Comparison of ENCODE assay signal across 1 cellular context in genomic region chr16:85303354-85303883, GRCh38.
TF ChIP-seq lines count a peak whose summit lies in the region.

No MANE protein-coding gene starts in this region.

TF ChIP-seq in HepG2, 621 proteins besides CTCF, POLR2A, EP300 and RAD21 (continued from another document and continues in another):
- TF ChIP-seq ZNF263 (CRISPR knock-in tag; IDR thresholded peaks at IDR 0.05) (peak; percentile 62; the same call in 1 of the 2 replicates), DR1 (CRISPR knock-in tag; IDR thresholded peaks at IDR 0.05) (peak; percentile 37; the same call in 1 of the 2 replicates), MED8 (CRISPR knock-in tag; IDR thresholded peaks at IDR 0.05; ENCODE audit: insufficient replicate concordance) (no peak), ERF (CRISPR knock-in tag; IDR thresholded peaks at IDR 0.05) (0 out of 2 replicates have a peak, but pooled peaks have one; percentile 20), ZNF768 (CRISPR knock-in tag; IDR thresholded peaks at IDR 0.05) (peak; percentile 92), ZNF776 (CRISPR knock-in tag; IDR thresholded peaks at IDR 0.05) (peak; percentile 66; the same call in 1 of the 2 replicates), ZNF143 (CRISPR knock-in tag; IDR thresholded peaks at IDR 0.05) (no peak), E2F5 (CRISPR knock-in tag; conservative IDR thresholded peaks at IDR 0.05) (no peak), FOXA1 (IDR thresholded peaks at IDR 0.05) (no peak), FOXA1 (CRISPR knock-in tag; IDR thresholded peaks at IDR 0.05) (peak; percentile 14; the same call in 1 of the 2 replicates), ZNF414 (CRISPR knock-in tag; IDR thresholded peaks at IDR 0.05) (no peak), KMT2A (CRISPR knock-in tag; IDR thresholded peaks at IDR 0.05) (no peak), PPARG (CRISPR knock-in tag; conservative IDR thresholded peaks at IDR 0.05) (peak; percentile 37; the same call in 1 of the 2 replicates), ZNF746 (CRISPR knock-in tag; IDR thresholded peaks at IDR 0.05) (no peak), ZNF850 (CRISPR knock-in tag; conservative IDR thresholded peaks at IDR 0.05) (no peak), RCOR2 (CRISPR knock-in tag; IDR thresholded peaks at IDR 0.05) (peak; percentile 68; the same call in 1 of the 2 replicates), NFE2L1 (CRISPR knock-in tag; IDR thresholded peaks at IDR 0.05; ENCODE audit: borderline replicate concordance) (no peak), ZBTB1 (CRISPR knock-in tag; IDR thresholded peaks at IDR 0.05; ENCODE audit: borderline replicate concordance) (no peak), ARNT2 (CRISPR knock-in tag; IDR thresholded peaks at IDR 0.05; ENCODE audit: low read depth) (no peak), CENPT (CRISPR knock-in tag; IDR thresholded peaks at IDR 0.05; ENCODE audit: low read depth) (no peak), AGO2 (optimal IDR thresholded peaks at IDR 0.05; ENCODE audit: low read depth, low read length) (peak; percentile 24), ZNF333 (CRISPR knock-in tag; IDR thresholded peaks at IDR 0.05; ENCODE audit: borderline replicate concordance) (peak; percentile 46; the same call in 1 of the 2 replicates), ZNF7 (CRISPR knock-in tag; IDR thresholded peaks at IDR 0.05) (no peak), YY1 (IDR thresholded peaks at IDR 0.05; ENCODE audit: insufficient read depth, insufficient replicate concordance, low read depth, low read length) (peak; percentile 36), ZNF468 (CRISPR knock-in tag; IDR thresholded peaks at IDR 0.05) (no peak), ADNP (CRISPR knock-in tag; IDR thresholded peaks at IDR 0.05) (peak; percentile 86), ZFP82 (CRISPR knock-in tag; IDR thresholded peaks at IDR 0.05; ENCODE audit: borderline replicate concordance) (no peak), ZNF282 (IDR thresholded peaks at IDR 0.05; ENCODE audit: partially characterized antibody) (no peak), TARDBP (CRISPR knock-in tag; IDR thresholded peaks at IDR 0.05) (no peak), FOXA3 (CRISPR knock-in tag; IDR thresholded peaks at IDR 0.05) (0 out of 2 replicates have a peak, but pooled peaks have one; percentile 26), TBL1XR1 (IDR thresholded peaks at IDR 0.05; ENCODE audit: borderline replicate concordance, low read length, partially characterized antibody) (no peak), NONO (IDR thresholded peaks at IDR 0.05) (no peak), NONO (CRISPR knock-in tag; conservative IDR thresholded peaks at IDR 0.05) (peak; percentile 59; the same call in 1 of the 2 replicates), ZNF788 (CRISPR knock-in tag; IDR thresholded peaks at IDR 0.05; ENCODE audit: borderline replicate concordance) (peak; percentile 34; the same call in 1 of the 2 replicates), ZFP37 (CRISPR knock-in tag; IDR thresholded peaks at IDR 0.05; ENCODE audit: borderline replicate concordance) (peak; percentile 72; the same call in 1 of the 2 replicates), YEATS2 (CRISPR knock-in tag; IDR thresholded peaks at IDR 0.05; ENCODE audit: borderline replicate concordance) (no peak), ZFP36L2 (CRISPR knock-in tag; IDR thresholded peaks at IDR 0.05) (no peak), RELA (CRISPR knock-in tag; IDR thresholded peaks at IDR 0.05) (no peak), ISL2 (CRISPR knock-in tag; IDR thresholded peaks at IDR 0.05) (0 out of 2 replicates have a peak, but pooled peaks have one; percentile 32)
- TF ChIP-seq, protein P1, sequence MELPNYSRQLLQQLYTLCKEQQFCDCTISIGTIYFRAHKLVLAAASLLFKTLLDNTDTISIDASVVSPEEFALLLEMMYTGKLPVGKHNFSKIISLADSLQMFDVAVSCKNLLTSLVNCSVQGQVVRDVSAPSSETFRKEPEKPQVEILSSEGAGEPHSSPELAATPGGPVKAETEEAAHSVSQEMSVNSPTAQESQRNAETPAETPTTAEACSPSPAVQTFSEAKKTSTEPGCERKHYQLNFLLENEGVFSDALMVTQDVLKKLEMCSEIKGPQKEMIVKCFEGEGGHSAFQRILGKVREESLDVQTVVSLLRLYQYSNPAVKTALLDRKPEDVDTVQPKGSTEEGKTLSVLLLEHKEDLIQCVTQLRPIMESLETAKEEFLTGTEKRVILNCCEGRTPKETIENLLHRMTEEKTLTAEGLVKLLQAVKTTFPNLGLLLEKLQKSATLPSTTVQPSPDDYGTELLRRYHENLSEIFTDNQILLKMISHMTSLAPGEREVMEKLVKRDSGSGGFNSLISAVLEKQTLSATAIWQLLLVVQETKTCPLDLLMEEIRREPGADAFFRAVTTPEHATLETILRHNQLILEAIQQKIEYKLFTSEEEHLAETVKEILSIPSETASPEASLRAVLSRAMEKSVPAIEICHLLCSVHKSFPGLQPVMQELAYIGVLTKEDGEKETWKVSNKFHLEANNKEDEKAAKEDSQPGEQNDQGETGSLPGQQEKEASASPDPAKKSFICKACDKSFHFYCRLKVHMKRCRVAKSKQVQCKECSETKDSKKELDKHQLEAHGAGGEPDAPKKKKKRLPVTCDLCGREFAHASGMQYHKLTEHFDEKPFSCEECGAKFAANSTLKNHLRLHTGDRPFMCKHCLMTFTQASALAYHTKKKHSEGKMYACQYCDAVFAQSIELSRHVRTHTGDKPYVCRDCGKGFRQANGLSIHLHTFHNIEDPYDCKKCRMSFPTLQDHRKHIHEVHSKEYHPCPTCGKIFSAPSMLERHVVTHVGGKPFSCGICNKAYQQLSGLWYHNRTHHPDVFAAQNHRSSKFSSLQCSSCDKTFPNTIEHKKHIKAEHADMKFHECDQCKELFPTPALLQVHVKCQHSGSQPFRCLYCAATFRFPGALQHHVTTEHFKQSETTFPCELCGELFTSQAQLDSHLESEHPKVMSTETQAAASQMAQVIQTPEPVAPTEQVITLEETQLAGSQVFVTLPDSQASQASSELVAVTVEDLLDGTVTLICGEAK (IDR thresholded peaks at IDR 0.05): no peak
- TF ChIP-seq, protein P1 (CRISPR knock-in tag; IDR thresholded peaks at IDR 0.05): 0 out of 2 replicates have a peak, but pooled peaks have one; percentile 28
- TF ChIP-seq, protein P2, sequence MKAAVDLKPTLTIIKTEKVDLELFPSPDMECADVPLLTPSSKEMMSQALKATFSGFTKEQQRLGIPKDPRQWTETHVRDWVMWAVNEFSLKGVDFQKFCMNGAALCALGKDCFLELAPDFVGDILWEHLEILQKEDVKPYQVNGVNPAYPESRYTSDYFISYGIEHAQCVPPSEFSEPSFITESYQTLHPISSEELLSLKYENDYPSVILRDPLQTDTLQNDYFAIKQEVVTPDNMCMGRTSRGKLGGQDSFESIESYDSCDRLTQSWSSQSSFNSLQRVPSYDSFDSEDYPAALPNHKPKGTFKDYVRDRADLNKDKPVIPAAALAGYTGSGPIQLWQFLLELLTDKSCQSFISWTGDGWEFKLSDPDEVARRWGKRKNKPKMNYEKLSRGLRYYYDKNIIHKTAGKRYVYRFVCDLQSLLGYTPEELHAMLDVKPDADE (CRISPR knock-in tag; IDR thresholded peaks at IDR 0.05): no peak
- TF ChIP-seq, protein P3, sequence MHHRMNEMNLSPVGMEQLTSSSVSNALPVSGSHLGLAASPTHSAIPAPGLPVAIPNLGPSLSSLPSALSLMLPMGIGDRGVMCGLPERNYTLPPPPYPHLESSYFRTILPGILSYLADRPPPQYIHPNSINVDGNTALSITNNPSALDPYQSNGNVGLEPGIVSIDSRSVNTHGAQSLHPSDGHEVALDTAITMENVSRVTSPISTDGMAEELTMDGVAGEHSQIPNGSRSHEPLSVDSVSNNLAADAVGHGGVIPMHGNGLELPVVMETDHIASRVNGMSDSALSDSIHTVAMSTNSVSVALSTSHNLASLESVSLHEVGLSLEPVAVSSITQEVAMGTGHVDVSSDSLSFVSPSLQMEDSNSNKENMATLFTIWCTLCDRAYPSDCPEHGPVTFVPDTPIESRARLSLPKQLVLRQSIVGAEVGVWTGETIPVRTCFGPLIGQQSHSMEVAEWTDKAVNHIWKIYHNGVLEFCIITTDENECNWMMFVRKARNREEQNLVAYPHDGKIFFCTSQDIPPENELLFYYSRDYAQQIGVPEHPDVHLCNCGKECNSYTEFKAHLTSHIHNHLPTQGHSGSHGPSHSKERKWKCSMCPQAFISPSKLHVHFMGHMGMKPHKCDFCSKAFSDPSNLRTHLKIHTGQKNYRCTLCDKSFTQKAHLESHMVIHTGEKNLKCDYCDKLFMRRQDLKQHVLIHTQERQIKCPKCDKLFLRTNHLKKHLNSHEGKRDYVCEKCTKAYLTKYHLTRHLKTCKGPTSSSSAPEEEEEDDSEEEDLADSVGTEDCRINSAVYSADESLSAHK (CRISPR knock-in tag; IDR thresholded peaks at IDR 0.05; ENCODE audit: borderline replicate concordance): no peak
- TF ChIP-seq, protein P4, sequence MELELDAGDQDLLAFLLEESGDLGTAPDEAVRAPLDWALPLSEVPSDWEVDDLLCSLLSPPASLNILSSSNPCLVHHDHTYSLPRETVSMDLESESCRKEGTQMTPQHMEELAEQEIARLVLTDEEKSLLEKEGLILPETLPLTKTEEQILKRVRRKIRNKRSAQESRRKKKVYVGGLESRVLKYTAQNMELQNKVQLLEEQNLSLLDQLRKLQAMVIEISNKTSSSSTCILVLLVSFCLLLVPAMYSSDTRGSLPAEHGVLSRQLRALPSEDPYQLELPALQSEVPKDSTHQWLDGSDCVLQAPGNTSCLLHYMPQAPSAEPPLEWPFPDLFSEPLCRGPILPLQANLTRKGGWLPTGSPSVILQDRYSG (CRISPR knock-in tag; IDR thresholded peaks at IDR 0.05): no peak
- TF ChIP-seq, protein P5, sequence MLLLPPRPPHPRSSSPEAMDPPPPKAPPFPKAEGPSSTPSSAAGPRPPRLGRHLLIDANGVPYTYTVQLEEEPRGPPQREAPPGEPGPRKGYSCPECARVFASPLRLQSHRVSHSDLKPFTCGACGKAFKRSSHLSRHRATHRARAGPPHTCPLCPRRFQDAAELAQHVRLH (CRISPR knock-in tag; IDR thresholded peaks at IDR 0.05; ENCODE audit: borderline replicate concordance, low read depth): 0 out of 2 replicates have a peak, but pooled peaks have one; percentile 21
- TF ChIP-seq, protein P6, sequence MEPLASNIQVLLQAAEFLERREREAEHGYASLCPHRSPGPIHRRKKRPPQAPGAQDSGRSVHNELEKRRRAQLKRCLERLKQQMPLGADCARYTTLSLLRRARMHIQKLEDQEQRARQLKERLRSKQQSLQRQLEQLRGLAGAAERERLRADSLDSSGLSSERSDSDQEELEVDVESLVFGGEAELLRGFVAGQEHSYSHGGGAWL (CRISPR knock-in tag; IDR thresholded peaks at IDR 0.05): 0 out of 2 replicates have a peak, but pooled peaks have one; percentile 55
